Comparison of ENCODE assay signal across 9 cellular contexts in genomic region chr4:73620115-73620792, GRCh38. TPM values are rescaled to one million over a fixed set of nuclear protein-coding genes. Genes with fewer than 3 reads are reported as not detected.
A peak's percentile ranks its signal among the peaks of the same experiment; 100 is the strongest.
DNase-seq lines count a peak whose midpoint lies in the region; ATAC-seq lines count a peak whose summit lies in the region.
"Had no signal": no experiment of that assay in that cellular context is flagged by ENCODE, and none has a peak within 500 bp of the region (broad histone marks: within the 10 kb centered on the region; RNA-seq: fewer than 3 reads in every experiment).

RASSF6 (minus strand) TSS chr4:73620436; CDS start chr4:73611795, 8,641 bp downstream.

- H3K36me3 Mint-ChIP-seq in activated CD8-positive, alpha-beta T cell treated with anti-CD3 and anti-CD28 coated beads, Interleukin-2, amount 10 ng/mL, durations not matched to agents 7 days and 5 days (ENCODE audit: low read depth): no peaks in the 10 kb centered on the region

- peak; percentile 24 for DNase-seq in NOMO-1 treated with DMSO at 0.1 percent for 48 hours (lab: John Stamatoyannopoulos, UW; ENCODE audit: unreplicated experiment)
- no peak for DNase-seq in NOMO-1 treated with dmso at 0.1 percent for 144 hours (lab: John Stamatoyannopoulos, UW; ENCODE audit: unreplicated experiment)
- DNase-seq in NCI-H1105 treated with DMSO at 0.1 percent for 48 hours (lab: John Stamatoyannopoulos, UW): peak; percentile 62
- DNase-seq in activated CD8-positive, alpha-beta T cell treated with anti-CD3 and anti-CD28 coated beads, Interleukin-2, amount 10 ng/mL, durations not matched to agents 7 days and 5 days: no peak
- no peak for DNase-seq in iPS DF 6.9 (ENCODE audit: low read depth, low spot score)
- peak; percentile 3 to 9 for DNase-seq in stimulated activated CD4-positive, alpha-beta T cell treated with anti-CD3 and anti-CD28 coated beads, Interleukin-4, amount 100 ng/mL, for 4 hours
- no peak for DNase-seq in cerebellum (ENCODE audit: low spot score)

- no peaks in the 10 kb centered on the region for H3K9me3 Mint-ChIP-seq in activated CD8-positive, alpha-beta T cell treated with anti-CD3 and anti-CD28 coated beads, Interleukin-2, amount 10 ng/mL, durations not matched to agents 7 days and 5 days (ENCODE audit: insufficient read depth)

- POLR2A ChIA-PET in activated CD8-positive, alpha-beta T cell treated with anti-CD3 and anti-CD28 coated beads, Interleukin-2, amount 10 ng/mL, durations not matched to agents 7 days and 5 days (lab: Charles Lee): no interaction called here

- no CpG with 5 or more reads among the region's 24 CpGs for WGBS in iPS DF 6.9 (ENCODE audit: insufficient coverage, insufficient read length)

- no peak within 1 kb of the TSS for H3K27ac Mint-ChIP-seq in activated CD8-positive, alpha-beta T cell treated with anti-CD3 and anti-CD28 coated beads, Interleukin-2, amount 10 ng/mL, durations not matched to agents 7 days and 5 days

- no peaks in the 10 kb centered on the region for H3K36me3 ChIP-seq in iPS DF 6.9 (ENCODE audit: control insufficient read depth, insufficient read depth, low read length)

- no peaks in the 10 kb centered on the region for H3K27me3 ChIP-seq in iPS DF 6.9 (ENCODE audit: control insufficient read depth, insufficient read depth, low read length)

- peak within 1 kb of the TSS; percentile 8; the same call in 1 of the 2 replicates for H3K4me3 ChIP-seq in iPS DF 6.9 (ENCODE audit: low read length)

- peak; percentile 89 for ATAC-seq in HG02610 (IDR thresholded peaks at IDR 0.05; ENCODE audit: unreplicated experiment)
- ATAC-seq in activated CD8-positive, alpha-beta T cell treated with anti-CD3 and anti-CD28 coated beads, Interleukin-2, amount 10 ng/mL, durations not matched to agents 7 days and 5 days: peak; percentile 49

- H3K9me3 ChIP-seq in iPS DF 6.9 (ENCODE audit: control insufficient read depth, insufficient read depth, low read length): no peaks in the 10 kb centered on the region

- H3K4me1 ChIP-seq in iPS DF 6.9 (ENCODE audit: control insufficient read depth, insufficient read depth, low read length): no peaks in the 10 kb centered on the region; the same call in 1 of the 2 replicates

- H3K4me1 Mint-ChIP-seq in activated CD8-positive, alpha-beta T cell treated with anti-CD3 and anti-CD28 coated beads, Interleukin-2, amount 10 ng/mL, durations not matched to agents 7 days and 5 days (ENCODE audit: low read depth): peaks cover 4% of the 10 kb centered on the region

- CTCF ChIA-PET in activated CD8-positive, alpha-beta T cell treated with anti-CD3 and anti-CD28 coated beads, Interleukin-2, amount 10 ng/mL, durations not matched to agents 7 days and 5 days (lab: Charles Lee): no interaction called here

- H3K27me3 Mint-ChIP-seq in activated CD8-positive, alpha-beta T cell treated with anti-CD3 and anti-CD28 coated beads, Interleukin-2, amount 10 ng/mL, durations not matched to agents 7 days and 5 days (ENCODE audit: low read depth): peaks cover 13% of the 10 kb centered on the region

- H3K27ac ChIP-seq in iPS DF 6.9 (ENCODE audit: low read length): no peak within 1 kb of the TSS

- H3K4me3 Mint-ChIP-seq in activated CD8-positive, alpha-beta T cell treated with anti-CD3 and anti-CD28 coated beads, Interleukin-2, amount 10 ng/mL, durations not matched to agents 7 days and 5 days: no peak within 1 kb of the TSS

RNA-seq across cellular contexts. Expression of gene RASSF6, which starts in this region (rescaled TPM):
- not detected for total RNA-seq in activated CD8-positive, alpha-beta T cell treated with anti-CD3 and anti-CD28 coated beads, Interleukin-2, amount 10 ng/mL, durations not matched to agents 7 days and 5 days
- 0.09 TPM for total RNA-seq in cerebellum
- total RNA-seq: dermis microvascular lymphatic vessel endothelial cell had no signal

Comparison
In these comparisons a context has a peak if more than half of its experiments do, and no peak if none do; other contexts are left out.
1. DNase-seq: peak in NOMO-1 treated with DMSO at 0.1 percent for 48 hours (single experiment), NCI-H1105 treated with DMSO at 0.1 percent for 48 hours (single experiment) and stimulated activated CD4-positive, alpha-beta T cell treated with anti-CD3 and anti-CD28 coated beads, Interleukin-4, amount 100 ng/mL, for 4 hours (2 of 2); none in NOMO-1 treated with dmso at 0.1 percent for 144 hours (single experiment), activated CD8-positive, alpha-beta T cell treated with anti-CD3 and anti-CD28 coated beads, Interleukin-2, amount 10 ng/mL, durations not matched to agents 7 days and 5 days (single experiment), iPS DF 6.9 (single experiment) and cerebellum (single experiment).
2. Peak in ATAC-seq in activated CD8-positive, alpha-beta T cell treated with anti-CD3 and anti-CD28 coated beads, Interleukin-2, amount 10 ng/mL, durations not matched to agents 7 days and 5 days; RNA of the gene not detected or under 1 TPM.